Comparison of ENCODE assay signal across 13 cellular contexts in genomic region chr14:42299692-42300091, GRCh38.
A peak's percentile ranks its signal among the peaks of the same experiment; 100 is the strongest.
DNase-seq lines count a peak whose midpoint lies in the region; ATAC-seq and TF ChIP-seq lines count a peak whose summit lies in the region.
"Had no signal": no experiment of that assay in that cellular context is flagged by ENCODE, and none has a peak within 500 bp of the region (broad histone marks: within the 10 kb centered on the region; RNA-seq: fewer than 3 reads in every experiment).

No MANE protein-coding gene starts in this region.

- DNase-seq in glomerular visceral epithelial cell (ENCODE audit: extremely low spot score) (peak; percentile 35), NCI-H1048 (lab: John Stamatoyannopoulos, UW) (no peak), brain microvascular endothelial cell (no peak), C1 segment of cervical spinal cord (lab: John Stamatoyannopoulos, UW) (no peak)
- DNase-seq in effector memory CD4-positive, alpha-beta T cell: no peak
- DNase-seq: activated CD8-positive, alpha-beta T cell treated with anti-CD3 and anti-CD28 coated beads, Interleukin-2, amount 10 ng/mL, durations not matched to agents 7 days and 5 days; activated naive CD8-positive, alpha-beta T cell treated with anti-CD3 and anti-CD28 coated beads, Interleukin-2, amount 10 ng/mL, durations not matched to agents 7 days and 5 days; effector CD8-positive, alpha-beta T cell; hippocampal formation; NCI-H524 had no signal

- H3K27ac ChIP-seq in effector memory CD4-positive, alpha-beta T cell (ENCODE audit: insufficient read depth, low read length, poor library complexity, severe bottlenecking): no peak overlapping the region
- H3K27ac ChIP-seq in brain microvascular endothelial cell: no peak overlapping the region

- H3K27me3 ChIP-seq in effector memory CD4-positive, alpha-beta T cell (replicated peaks; ENCODE audit: control insufficient read depth, insufficient read depth, low read length, poor library complexity, severe bottlenecking): no peaks in the 10 kb centered on the region
- no peaks in the 10 kb centered on the region for H3K27me3 ChIP-seq in brain microvascular endothelial cell (replicated peaks)

- H3K9me3 ChIP-seq in effector memory CD4-positive, alpha-beta T cell (ENCODE audit: control insufficient read depth, low read length): peaks cover 4% of the 10 kb centered on the region

- H3K4me3 ChIP-seq in effector memory CD4-positive, alpha-beta T cell (ENCODE audit: insufficient read depth, low read depth, low read length, poor library complexity, severe bottlenecking): no peak overlapping the region
- H3K4me3 ChIP-seq in brain microvascular endothelial cell (ENCODE audit: low read depth, low read length): no peak overlapping the region

- ATAC-seq in GM18511 (IDR thresholded peaks at IDR 0.05; ENCODE audit: unreplicated experiment) (peak; percentile 100), GM21717 (IDR thresholded peaks at IDR 0.05; ENCODE audit: unreplicated experiment) (peak; percentile 81), HG03469 (IDR thresholded peaks at IDR 0.05; ENCODE audit: unreplicated experiment) (peak; percentile 95)
- ATAC-seq: activated CD8-positive, alpha-beta T cell treated with anti-CD3 and anti-CD28 coated beads, Interleukin-2, amount 10 ng/mL, durations not matched to agents 7 days and 5 days had no signal

- in situ Hi-C loops in brain microvascular endothelial cell (cut with HindIII; ENCODE audit: low pct_ligation_motif_present, low sequenced_read_pairs): no loop called here

- H3K4me1 ChIP-seq in effector memory CD4-positive, alpha-beta T cell (ENCODE audit: control insufficient read depth, insufficient read depth, low read length, poor library complexity, severe bottlenecking): no peaks in the 10 kb centered on the region

- no peaks in the 10 kb centered on the region for H3K36me3 ChIP-seq in effector memory CD4-positive, alpha-beta T cell (ENCODE audit: control insufficient read depth, insufficient read depth, low read length)
- H3K36me3 ChIP-seq in brain microvascular endothelial cell (replicated peaks): no peaks in the 10 kb centered on the region

- no peak for TF ChIP-seq CTCF in brain microvascular endothelial cell (IDR thresholded peaks at IDR 0.05; ENCODE audit: low read depth, low read length, missing control alignments)
